In the genomic region with DNA sequence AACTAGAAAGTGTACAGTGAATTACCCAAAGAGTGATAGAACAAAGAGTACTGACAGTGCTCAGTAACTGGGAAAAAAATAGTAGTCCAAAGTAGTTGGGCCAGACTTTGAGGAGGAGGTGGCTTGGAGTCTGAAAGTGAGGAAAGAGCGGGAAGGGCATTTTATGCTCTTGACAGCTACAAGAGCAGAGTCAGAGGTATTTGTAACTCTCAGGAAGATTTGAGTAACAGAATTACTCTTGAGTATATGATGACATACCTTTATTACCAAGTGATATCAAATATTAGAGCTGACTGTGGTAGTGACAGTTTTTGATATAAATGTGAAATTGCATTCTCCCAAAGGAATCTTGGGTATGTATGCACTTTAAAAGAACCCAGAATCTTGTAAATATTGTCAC, we compare ENCODE assay signal across 2 cellular contexts.
TF ChIP-seq lines count a peak whose summit lies in the region.

No MANE protein-coding gene starts in this region.

TF ChIP-seq in SK-N-SH, 30 proteins besides CTCF, POLR2A, EP300 and RAD21 (continued from another document):
- TF ChIP-seq, protein P1, sequence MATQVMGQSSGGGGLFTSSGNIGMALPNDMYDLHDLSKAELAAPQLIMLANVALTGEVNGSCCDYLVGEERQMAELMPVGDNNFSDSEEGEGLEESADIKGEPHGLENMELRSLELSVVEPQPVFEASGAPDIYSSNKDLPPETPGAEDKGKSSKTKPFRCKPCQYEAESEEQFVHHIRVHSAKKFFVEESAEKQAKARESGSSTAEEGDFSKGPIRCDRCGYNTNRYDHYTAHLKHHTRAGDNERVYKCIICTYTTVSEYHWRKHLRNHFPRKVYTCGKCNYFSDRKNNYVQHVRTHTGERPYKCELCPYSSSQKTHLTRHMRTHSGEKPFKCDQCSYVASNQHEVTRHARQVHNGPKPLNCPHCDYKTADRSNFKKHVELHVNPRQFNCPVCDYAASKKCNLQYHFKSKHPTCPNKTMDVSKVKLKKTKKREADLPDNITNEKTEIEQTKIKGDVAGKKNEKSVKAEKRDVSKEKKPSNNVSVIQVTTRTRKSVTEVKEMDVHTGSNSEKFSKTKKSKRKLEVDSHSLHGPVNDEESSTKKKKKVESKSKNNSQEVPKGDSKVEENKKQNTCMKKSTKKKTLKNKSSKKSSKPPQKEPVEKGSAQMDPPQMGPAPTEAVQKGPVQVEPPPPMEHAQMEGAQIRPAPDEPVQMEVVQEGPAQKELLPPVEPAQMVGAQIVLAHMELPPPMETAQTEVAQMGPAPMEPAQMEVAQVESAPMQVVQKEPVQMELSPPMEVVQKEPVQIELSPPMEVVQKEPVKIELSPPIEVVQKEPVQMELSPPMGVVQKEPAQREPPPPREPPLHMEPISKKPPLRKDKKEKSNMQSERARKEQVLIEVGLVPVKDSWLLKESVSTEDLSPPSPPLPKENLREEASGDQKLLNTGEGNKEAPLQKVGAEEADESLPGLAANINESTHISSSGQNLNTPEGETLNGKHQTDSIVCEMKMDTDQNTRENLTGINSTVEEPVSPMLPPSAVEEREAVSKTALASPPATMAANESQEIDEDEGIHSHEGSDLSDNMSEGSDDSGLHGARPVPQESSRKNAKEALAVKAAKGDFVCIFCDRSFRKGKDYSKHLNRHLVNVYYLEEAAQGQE (IDR thresholded peaks at IDR 0.05; ENCODE audit: low read depth, low read length), result no peak
- TF ChIP-seq SIN3A (IDR thresholded peaks at IDR 0.05; ENCODE audit: borderline replicate concordance, low read depth, low read length), result no peak
- TF ChIP-seq TAF1 (IDR thresholded peaks at IDR 0.05; ENCODE audit: borderline replicate concordance, low read depth, low read length), result no peak
- no peak for TF ChIP-seq RXRA (IDR thresholded peaks at IDR 0.05; ENCODE audit: borderline replicate concordance, low read depth)
- TF ChIP-seq TCF12 (IDR thresholded peaks at IDR 0.05), result no peak
- TF ChIP-seq, protein P2, sequence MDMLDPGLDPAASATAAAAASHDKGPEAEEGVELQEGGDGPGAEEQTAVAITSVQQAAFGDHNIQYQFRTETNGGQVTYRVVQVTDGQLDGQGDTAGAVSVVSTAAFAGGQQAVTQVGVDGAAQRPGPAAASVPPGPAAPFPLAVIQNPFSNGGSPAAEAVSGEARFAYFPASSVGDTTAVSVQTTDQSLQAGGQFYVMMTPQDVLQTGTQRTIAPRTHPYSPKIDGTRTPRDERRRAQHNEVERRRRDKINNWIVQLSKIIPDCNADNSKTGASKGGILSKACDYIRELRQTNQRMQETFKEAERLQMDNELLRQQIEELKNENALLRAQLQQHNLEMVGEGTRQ (IDR thresholded peaks at IDR 0.05; ENCODE audit: borderline replicate concordance, low read depth, low read length), result no peak
- TF ChIP-seq GABPA (IDR thresholded peaks at IDR 0.05; ENCODE audit: low read depth), result no peak
- TF ChIP-seq GATA2 (CRISPR knock-in tag; IDR thresholded peaks at IDR 0.05), result no peak
- TF ChIP-seq POLR2AphosphoS5 (IDR thresholded peaks at IDR 0.05; ENCODE audit: low read depth, low read length), result no peak
- TF ChIP-seq, protein P3, sequence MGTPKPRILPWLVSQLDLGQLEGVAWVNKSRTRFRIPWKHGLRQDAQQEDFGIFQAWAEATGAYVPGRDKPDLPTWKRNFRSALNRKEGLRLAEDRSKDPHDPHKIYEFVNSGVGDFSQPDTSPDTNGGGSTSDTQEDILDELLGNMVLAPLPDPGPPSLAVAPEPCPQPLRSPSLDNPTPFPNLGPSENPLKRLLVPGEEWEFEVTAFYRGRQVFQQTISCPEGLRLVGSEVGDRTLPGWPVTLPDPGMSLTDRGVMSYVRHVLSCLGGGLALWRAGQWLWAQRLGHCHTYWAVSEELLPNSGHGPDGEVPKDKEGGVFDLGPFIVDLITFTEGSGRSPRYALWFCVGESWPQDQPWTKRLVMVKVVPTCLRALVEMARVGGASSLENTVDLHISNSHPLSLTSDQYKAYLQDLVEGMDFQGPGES (IDR thresholded peaks at IDR 0.05; ENCODE audit: low read depth, low read length), result no peak
- TF ChIP-seq MXI1 (IDR thresholded peaks at IDR 0.05; ENCODE audit: low read depth, low read length), result no peak
- no peak for TF ChIP-seq YY1 (IDR thresholded peaks at IDR 0.05; ENCODE audit: low read depth)

TF ChIP-seq in SK-N-SH treated with all-trans-retinoic acid at 6 μM for 48 hours, 23 proteins besides CTCF, POLR2A, EP300 and RAD21 (continued from another document):
- no peak for TF ChIP-seq PPARA (CRISPR knock-in tag; IDR thresholded peaks at IDR 0.05; ENCODE audit: borderline replicate concordance)
- TF ChIP-seq TOX (CRISPR knock-in tag; IDR thresholded peaks at IDR 0.05; ENCODE audit: borderline replicate concordance), result no peak
- TF ChIP-seq, protein P4, sequence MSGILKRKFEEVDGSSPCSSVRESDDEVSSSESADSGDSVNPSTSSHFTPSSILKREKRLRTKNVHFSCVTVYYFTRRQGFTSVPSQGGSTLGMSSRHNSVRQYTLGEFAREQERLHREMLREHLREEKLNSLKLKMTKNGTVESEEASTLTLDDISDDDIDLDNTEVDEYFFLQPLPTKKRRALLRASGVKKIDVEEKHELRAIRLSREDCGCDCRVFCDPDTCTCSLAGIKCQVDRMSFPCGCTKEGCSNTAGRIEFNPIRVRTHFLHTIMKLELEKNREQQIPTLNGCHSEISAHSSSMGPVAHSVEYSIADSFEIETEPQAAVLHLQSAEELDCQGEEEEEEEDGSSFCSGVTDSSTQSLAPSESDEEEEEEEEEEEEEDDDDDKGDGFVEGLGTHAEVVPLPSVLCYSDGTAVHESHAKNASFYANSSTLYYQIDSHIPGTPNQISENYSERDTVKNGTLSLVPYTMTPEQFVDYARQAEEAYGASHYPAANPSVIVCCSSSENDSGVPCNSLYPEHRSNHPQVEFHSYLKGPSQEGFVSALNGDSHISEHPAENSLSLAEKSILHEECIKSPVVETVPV (CRISPR knock-in tag; IDR thresholded peaks at IDR 0.05), result no peak
- no peak for TF ChIP-seq ZFP3 (CRISPR knock-in tag; IDR thresholded peaks at IDR 0.05)
- no peak for TF ChIP-seq RARB (CRISPR knock-in tag; IDR thresholded peaks at IDR 0.05)
- TF ChIP-seq, protein P5, sequence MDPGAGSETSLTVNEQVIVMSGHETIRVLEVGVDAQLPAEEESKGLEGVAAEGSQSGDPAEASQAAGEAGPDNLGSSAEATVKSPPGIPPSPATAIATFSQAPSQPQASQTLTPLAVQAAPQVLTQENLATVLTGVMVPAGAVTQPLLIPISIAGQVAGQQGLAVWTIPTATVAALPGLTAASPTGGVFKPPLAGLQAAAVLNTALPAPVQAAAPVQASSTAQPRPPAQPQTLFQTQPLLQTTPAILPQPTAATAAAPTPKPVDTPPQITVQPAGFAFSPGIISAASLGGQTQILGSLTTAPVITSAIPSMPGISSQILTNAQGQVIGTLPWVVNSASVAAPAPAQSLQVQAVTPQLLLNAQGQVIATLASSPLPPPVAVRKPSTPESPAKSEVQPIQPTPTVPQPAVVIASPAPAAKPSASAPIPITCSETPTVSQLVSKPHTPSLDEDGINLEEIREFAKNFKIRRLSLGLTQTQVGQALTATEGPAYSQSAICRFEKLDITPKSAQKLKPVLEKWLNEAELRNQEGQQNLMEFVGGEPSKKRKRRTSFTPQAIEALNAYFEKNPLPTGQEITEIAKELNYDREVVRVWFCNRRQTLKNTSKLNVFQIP (CRISPR knock-in tag; IDR thresholded peaks at IDR 0.05; ENCODE audit: borderline replicate concordance, low read depth), result no peak
- no peak for TF ChIP-seq GLIS3 (CRISPR knock-in tag; IDR thresholded peaks at IDR 0.05)
- TF ChIP-seq ZNF70 (CRISPR knock-in tag; IDR thresholded peaks at IDR 0.05), result no peak
- no peak for TF ChIP-seq ZFP30 (CRISPR knock-in tag; IDR thresholded peaks at IDR 0.05)
- TF ChIP-seq ZNF8 (CRISPR knock-in tag; IDR thresholded peaks at IDR 0.05), result no peak
- no peak for TF ChIP-seq ZNF565 (CRISPR knock-in tag; conservative IDR thresholded peaks at IDR 0.05; ENCODE audit: low read depth)
TF ChIP-seq in SK-N-SH treated with all-trans-retinoic acid at 6 μM for 48 hours: peak in this region for 0.
